ENCODE assay signal across 1 cellular context in the genomic region with DNA sequence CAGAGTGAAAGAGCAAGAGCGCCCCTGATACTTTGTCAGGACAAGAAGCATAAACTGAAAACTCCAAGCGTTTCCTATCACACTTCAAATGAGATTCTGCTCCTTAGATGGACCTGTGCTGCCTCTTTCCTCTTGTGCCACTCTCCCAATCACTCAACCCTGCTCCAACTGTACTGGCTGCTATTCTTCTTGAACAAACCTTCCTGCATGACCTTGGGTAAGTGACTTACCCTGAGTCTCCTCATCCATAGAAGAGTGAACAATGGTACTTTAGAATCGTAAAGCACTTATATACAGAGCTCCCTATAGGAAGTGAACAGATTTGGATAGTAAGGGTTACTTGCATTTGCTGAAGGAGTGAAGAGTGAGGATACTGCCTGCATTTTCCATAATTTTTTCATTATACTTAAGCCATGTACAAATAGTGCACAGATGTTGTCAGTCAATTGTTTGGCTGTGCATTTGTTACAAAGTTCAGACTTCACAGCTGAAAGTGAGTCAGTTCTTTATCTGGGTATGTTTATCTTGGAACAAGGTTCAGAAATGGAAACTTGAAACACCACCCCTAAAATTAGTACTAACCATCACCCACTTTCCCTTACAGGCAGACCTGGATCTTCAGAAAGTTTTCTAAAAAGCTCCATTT.
TF ChIP-seq lines count a peak whose summit lies in the region.

No MANE protein-coding gene starts in this region.

TF ChIP-seq in SK-N-SH, 30 proteins besides CTCF, POLR2A, EP300 and RAD21 (continued from another document):
- TF ChIP-seq, protein P1, sequence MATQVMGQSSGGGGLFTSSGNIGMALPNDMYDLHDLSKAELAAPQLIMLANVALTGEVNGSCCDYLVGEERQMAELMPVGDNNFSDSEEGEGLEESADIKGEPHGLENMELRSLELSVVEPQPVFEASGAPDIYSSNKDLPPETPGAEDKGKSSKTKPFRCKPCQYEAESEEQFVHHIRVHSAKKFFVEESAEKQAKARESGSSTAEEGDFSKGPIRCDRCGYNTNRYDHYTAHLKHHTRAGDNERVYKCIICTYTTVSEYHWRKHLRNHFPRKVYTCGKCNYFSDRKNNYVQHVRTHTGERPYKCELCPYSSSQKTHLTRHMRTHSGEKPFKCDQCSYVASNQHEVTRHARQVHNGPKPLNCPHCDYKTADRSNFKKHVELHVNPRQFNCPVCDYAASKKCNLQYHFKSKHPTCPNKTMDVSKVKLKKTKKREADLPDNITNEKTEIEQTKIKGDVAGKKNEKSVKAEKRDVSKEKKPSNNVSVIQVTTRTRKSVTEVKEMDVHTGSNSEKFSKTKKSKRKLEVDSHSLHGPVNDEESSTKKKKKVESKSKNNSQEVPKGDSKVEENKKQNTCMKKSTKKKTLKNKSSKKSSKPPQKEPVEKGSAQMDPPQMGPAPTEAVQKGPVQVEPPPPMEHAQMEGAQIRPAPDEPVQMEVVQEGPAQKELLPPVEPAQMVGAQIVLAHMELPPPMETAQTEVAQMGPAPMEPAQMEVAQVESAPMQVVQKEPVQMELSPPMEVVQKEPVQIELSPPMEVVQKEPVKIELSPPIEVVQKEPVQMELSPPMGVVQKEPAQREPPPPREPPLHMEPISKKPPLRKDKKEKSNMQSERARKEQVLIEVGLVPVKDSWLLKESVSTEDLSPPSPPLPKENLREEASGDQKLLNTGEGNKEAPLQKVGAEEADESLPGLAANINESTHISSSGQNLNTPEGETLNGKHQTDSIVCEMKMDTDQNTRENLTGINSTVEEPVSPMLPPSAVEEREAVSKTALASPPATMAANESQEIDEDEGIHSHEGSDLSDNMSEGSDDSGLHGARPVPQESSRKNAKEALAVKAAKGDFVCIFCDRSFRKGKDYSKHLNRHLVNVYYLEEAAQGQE (IDR thresholded peaks at IDR 0.05; ENCODE audit: low read depth, low read length): no peak
- TF ChIP-seq MXI1 (IDR thresholded peaks at IDR 0.05; ENCODE audit: low read depth, low read length): no peak
- TF ChIP-seq, protein P2, sequence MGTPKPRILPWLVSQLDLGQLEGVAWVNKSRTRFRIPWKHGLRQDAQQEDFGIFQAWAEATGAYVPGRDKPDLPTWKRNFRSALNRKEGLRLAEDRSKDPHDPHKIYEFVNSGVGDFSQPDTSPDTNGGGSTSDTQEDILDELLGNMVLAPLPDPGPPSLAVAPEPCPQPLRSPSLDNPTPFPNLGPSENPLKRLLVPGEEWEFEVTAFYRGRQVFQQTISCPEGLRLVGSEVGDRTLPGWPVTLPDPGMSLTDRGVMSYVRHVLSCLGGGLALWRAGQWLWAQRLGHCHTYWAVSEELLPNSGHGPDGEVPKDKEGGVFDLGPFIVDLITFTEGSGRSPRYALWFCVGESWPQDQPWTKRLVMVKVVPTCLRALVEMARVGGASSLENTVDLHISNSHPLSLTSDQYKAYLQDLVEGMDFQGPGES (IDR thresholded peaks at IDR 0.05; ENCODE audit: low read depth, low read length): no peak
- TF ChIP-seq YY1 (IDR thresholded peaks at IDR 0.05; ENCODE audit: low read depth): no peak
- no peak for TF ChIP-seq FOXJ3 (CRISPR knock-in tag; IDR thresholded peaks at IDR 0.05)
- peak; percentile 43 for TF ChIP-seq TCF12 (IDR thresholded peaks at IDR 0.05)
- TF ChIP-seq, protein P3, sequence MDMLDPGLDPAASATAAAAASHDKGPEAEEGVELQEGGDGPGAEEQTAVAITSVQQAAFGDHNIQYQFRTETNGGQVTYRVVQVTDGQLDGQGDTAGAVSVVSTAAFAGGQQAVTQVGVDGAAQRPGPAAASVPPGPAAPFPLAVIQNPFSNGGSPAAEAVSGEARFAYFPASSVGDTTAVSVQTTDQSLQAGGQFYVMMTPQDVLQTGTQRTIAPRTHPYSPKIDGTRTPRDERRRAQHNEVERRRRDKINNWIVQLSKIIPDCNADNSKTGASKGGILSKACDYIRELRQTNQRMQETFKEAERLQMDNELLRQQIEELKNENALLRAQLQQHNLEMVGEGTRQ (IDR thresholded peaks at IDR 0.05; ENCODE audit: borderline replicate concordance, low read depth, low read length): no peak
- TF ChIP-seq EZH2phosphoT487 (IDR thresholded peaks at IDR 0.05; ENCODE audit: borderline replicate concordance, low read depth): no peak
- 0 out of 2 replicates have a peak, but pooled peaks have one; percentile 7 for TF ChIP-seq NFIC (IDR thresholded peaks at IDR 0.05; ENCODE audit: borderline replicate concordance)
- TF ChIP-seq, protein P4, sequence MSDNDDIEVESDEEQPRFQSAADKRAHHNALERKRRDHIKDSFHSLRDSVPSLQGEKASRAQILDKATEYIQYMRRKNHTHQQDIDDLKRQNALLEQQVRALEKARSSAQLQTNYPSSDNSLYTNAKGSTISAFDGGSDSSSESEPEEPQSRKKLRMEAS (IDR thresholded peaks at IDR 0.05; ENCODE audit: low read depth): no peak
- TF ChIP-seq FOXM1 (IDR thresholded peaks at IDR 0.05; ENCODE audit: low read depth): no peak
- TF ChIP-seq JUND (IDR thresholded peaks at IDR 0.05): peak; percentile 29; the same call in 1 of the 2 replicates
- TF ChIP-seq, protein P5, sequence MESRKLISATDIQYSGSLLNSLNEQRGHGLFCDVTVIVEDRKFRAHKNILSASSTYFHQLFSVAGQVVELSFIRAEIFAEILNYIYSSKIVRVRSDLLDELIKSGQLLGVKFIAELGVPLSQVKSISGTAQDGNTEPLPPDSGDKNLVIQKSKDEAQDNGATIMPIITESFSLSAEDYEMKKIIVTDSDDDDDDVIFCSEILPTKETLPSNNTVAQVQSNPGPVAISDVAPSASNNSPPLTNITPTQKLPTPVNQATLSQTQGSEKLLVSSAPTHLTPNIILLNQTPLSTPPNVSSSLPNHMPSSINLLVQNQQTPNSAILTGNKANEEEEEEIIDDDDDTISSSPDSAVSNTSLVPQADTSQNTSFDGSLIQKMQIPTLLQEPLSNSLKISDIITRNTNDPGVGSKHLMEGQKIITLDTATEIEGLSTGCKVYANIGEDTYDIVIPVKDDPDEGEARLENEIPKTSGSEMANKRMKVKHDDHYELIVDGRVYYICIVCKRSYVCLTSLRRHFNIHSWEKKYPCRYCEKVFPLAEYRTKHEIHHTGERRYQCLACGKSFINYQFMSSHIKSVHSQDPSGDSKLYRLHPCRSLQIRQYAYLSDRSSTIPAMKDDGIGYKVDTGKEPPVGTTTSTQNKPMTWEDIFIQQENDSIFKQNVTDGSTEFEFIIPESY (IDR thresholded peaks at IDR 0.05; ENCODE audit: borderline replicate concordance, low read depth): no peak
- no peak for TF ChIP-seq GABPA (IDR thresholded peaks at IDR 0.05; ENCODE audit: low read depth)
- TF ChIP-seq TEAD4 (IDR thresholded peaks at IDR 0.05; ENCODE audit: borderline replicate concordance, insufficient read depth): no peak
- TF ChIP-seq, protein P6, sequence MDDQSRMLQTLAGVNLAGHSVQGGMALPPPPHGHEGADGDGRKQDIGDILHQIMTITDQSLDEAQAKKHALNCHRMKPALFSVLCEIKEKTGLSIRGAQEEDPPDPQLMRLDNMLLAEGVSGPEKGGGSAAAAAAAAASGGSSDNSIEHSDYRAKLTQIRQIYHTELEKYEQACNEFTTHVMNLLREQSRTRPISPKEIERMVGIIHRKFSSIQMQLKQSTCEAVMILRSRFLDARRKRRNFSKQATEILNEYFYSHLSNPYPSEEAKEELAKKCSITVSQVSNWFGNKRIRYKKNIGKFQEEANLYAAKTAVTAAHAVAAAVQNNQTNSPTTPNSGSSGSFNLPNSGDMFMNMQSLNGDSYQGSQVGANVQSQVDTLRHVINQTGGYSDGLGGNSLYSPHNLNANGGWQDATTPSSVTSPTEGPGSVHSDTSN (IDR thresholded peaks at IDR 0.05): no peak
- TF ChIP-seq FOSL2 (IDR thresholded peaks at IDR 0.05; ENCODE audit: borderline replicate concordance, low read depth): no peak
- no peak for TF ChIP-seq POLR2AphosphoS5 (IDR thresholded peaks at IDR 0.05; ENCODE audit: low read depth, low read length)
